18 cellular contexts compared by ENCODE assay signal in the genomic region with DNA sequence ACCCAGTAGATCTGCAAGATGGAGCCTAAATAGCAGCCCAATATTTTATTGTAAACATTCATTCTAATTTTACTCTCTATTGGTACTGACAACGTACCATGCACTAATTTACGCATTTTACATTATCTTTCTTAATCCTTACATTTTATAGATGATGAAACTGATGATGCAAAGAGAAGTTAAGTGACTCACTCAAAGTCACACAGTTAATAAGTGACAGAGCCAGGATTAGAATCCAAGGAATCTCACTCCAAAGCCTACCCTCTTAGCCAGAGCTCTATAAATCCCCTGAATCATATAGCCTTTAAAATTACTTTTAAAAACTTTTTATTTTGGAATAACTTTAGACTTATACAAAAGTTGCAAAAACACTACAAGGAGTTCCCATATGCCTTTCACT. TPM values are rescaled to one million over a fixed set of nuclear protein-coding genes. Genes with fewer than 3 reads are reported as not detected.
A peak's percentile ranks its signal among the peaks of the same experiment; 100 is the strongest.
DNase-seq lines count a peak whose midpoint lies in the region; FAIRE-seq lines count a peak whose summit lies in the region.
"Had no signal": no experiment of that assay in that cellular context is flagged by ENCODE, and none has a peak within 500 bp of the region (broad histone marks: within the 10 kb centered on the region; RNA-seq: fewer than 3 reads in every experiment).

No MANE protein-coding gene starts in this region.

- FAIRE-seq in RCC 7860 (lab: Jason Lieb, UNC) (peak; percentile 99), colon (lab: Jason Lieb, UNC) (peak; percentile 57)
- FAIRE-seq: HepG2 had no signal

- in situ Hi-C loops in Caki2 (cut with HindIII; ENCODE audit: low pct_unique_long_range_greater_than_20kb, low sequenced_read_pairs) = no loop called here

- no peak overlapping the region for H3K27ac ChIP-seq in substantia nigra (ENCODE audit: low read depth, low read length, poor library complexity, severe bottlenecking)
- H3K27ac ChIP-seq: C4-2B had no signal

- peak; percentile 23 for DNase-seq in Caki2 (ENCODE audit: low read depth)
- peak; percentile 39 for DNase-seq in RCC 7860 (ENCODE audit: low spot score)
- DNase-seq in kidney tubule cell (ENCODE audit: low spot score) = peak; percentile 46
- DNase-seq in substantia nigra (lab: John Stamatoyannopoulos, UW) = no peak
- DNase-seq in cerebellar cortex (ENCODE audit: low spot score) = no peak
- no peak for DNase-seq in NCI-H524 treated with DMSO at 0.1 percent for 48 hours (lab: John Stamatoyannopoulos, UW)
- no peak for DNase-seq in SHP77 treated with DMSO at 0.1 percent for 48 hours (lab: John Stamatoyannopoulos, UW)
- DNase-seq: AML-193; Caco-2; CD4-positive, alpha-beta T cell; DMS153; DMS79 treated with DMSO at 0.1 percent for 48 hours; GF-D8; H9; KBM-7 had no signal

RNA-seq across cellular contexts. Expression of gene PHKA1, which starts 37.6 kb away (rescaled TPM):
- total RNA-seq in Caki2 (2014; rRNA removed; shearing (Covaris generic); ENCODE audit: low replicate concordance) = 4.9 and 5.3 TPM in 2 replicates

Comparison
In these comparisons a context has a peak if more than half of its experiments do, and no peak if none do; other contexts are left out.
1. DNase-seq: peak in Caki2 (single experiment), RCC 7860 (single experiment) and kidney tubule cell (single experiment); none in substantia nigra (0 of 49), cerebellar cortex (single experiment), NCI-H524 treated with DMSO at 0.1 percent for 48 hours (single experiment) and SHP77 treated with DMSO at 0.1 percent for 48 hours (single experiment).